ENCODE assay signal across 24 cellular contexts in the genomic region with DNA sequence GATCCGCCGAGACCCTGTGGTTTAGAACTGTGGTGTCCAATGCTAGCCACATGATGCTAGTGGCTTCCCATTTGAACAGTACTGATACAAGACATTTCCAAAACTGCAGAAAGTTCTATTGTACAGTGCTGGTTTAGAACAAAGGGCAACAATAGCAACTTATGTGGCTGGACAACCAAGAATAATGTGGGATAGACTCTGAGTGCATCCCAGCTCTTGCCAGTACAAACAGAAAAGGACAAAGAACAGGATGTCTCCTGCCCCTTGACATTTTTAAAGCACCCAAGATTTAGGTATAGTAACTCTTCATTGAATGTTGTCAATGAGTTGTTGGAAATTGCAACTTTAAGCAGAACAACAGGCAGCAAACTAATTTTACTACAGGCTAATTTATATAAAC.
"Had no signal": no experiment of that assay in that cellular context is flagged by ENCODE, and none has a peak within 500 bp of the region (broad histone marks: within the 10 kb centered on the region; RNA-seq: fewer than 3 reads in every experiment).

No MANE protein-coding gene starts in this region.

- H3K4me3 ChIP-seq: dorsolateral prefrontal cortex, gastrocnemius medialis, heart left ventricle, mucosa of descending colon, neural progenitor cell, prostate gland, right lobe of liver, testis, transverse colon, upper lobe of right lung, uterus had no signal

- DNase-seq: central memory CD4-positive, alpha-beta T cell; dorsolateral prefrontal cortex; effector CD4-positive, alpha-beta T cell; foreskin fibroblast; gastrocnemius medialis; heart left ventricle; hippocampal formation; mesenchymal stem cell; mucosa of descending colon; naive B cell; right lobe of liver; stimulated activated CD4-positive, alpha-beta T cell treated with anti-CD3 and anti-CD28 coated beads, Interleukin-2, amount 100 ng/mL, for 24 hours; stimulated activated CD4-positive, alpha-beta T cell treated with anti-CD3 and anti-CD28 coated beads, Interleukin-4, amount 100 ng/mL, for 24 hours; stimulated activated naive CD4-positive, alpha-beta T cell treated with Interleukin-2 at 50 U/mL for 16 hours; substantia nigra; testis; transverse colon; upper lobe of right lung; uterus had no signal

- ATAC-seq: gastrocnemius medialis; mucosa of descending colon; stimulated activated effector memory CD8-positive, alpha-beta T cell treated with anti-CD3 and anti-CD28 coated beads, Interleukin-12 subunit alpha, Interleukin-12 subunit beta, amount 100 ng/mL, for 72 hours; upper lobe of right lung had no signal

- H3K4me1 Mint-ChIP-seq: mesothelial cell of epicardium; naive B cell; neural progenitor cell; stimulated activated effector memory CD8-positive, alpha-beta T cell treated with anti-CD3 and anti-CD28 coated beads, Interleukin-12 subunit alpha, Interleukin-12 subunit beta, amount 100 ng/mL, for 72 hours had no signal

- H3K27ac Mint-ChIP-seq: mesothelial cell of epicardium; naive B cell; neural progenitor cell; stimulated activated effector memory CD8-positive, alpha-beta T cell treated with anti-CD3 and anti-CD28 coated beads, Interleukin-12 subunit alpha, Interleukin-12 subunit beta, amount 100 ng/mL, for 72 hours had no signal

- H3K27me3 ChIP-seq: dorsolateral prefrontal cortex, gastrocnemius medialis, heart left ventricle, neural progenitor cell, right lobe of liver, testis, transverse colon, upper lobe of right lung, uterus had no signal

- H3K36me3 Mint-ChIP-seq: mesothelial cell of epicardium; naive B cell; neural progenitor cell; stimulated activated effector memory CD8-positive, alpha-beta T cell treated with anti-CD3 and anti-CD28 coated beads, Interleukin-12 subunit alpha, Interleukin-12 subunit beta, amount 100 ng/mL, for 72 hours had no signal

- H3K27ac ChIP-seq: neural progenitor cell, prostate gland, testis, transverse colon, upper lobe of right lung, uterus had no signal

- H3K4me1 ChIP-seq: neural progenitor cell, prostate gland, testis, transverse colon, upper lobe of right lung, uterus had no signal

- H3K9me3 ChIP-seq: gastrocnemius medialis, mucosa of descending colon, prostate gland, right lobe of liver, testis, transverse colon, upper lobe of right lung, uterus had no signal

- H3K4me3 Mint-ChIP-seq: mesothelial cell of epicardium; naive B cell; nephron; neural progenitor cell; stimulated activated effector memory CD8-positive, alpha-beta T cell treated with anti-CD3 and anti-CD28 coated beads, Interleukin-12 subunit alpha, Interleukin-12 subunit beta, amount 100 ng/mL, for 72 hours had no signal

- H2AFZ ChIP-seq: neural progenitor cell had no signal

- H3K36me3 ChIP-seq: gastrocnemius medialis, heart left ventricle, neural progenitor cell, prostate gland, right lobe of liver, transverse colon, upper lobe of right lung, uterus had no signal

- H3K4me2 ChIP-seq: neural progenitor cell had no signal

- H3K9me3 Mint-ChIP-seq: neural progenitor cell had no signal

- H3K27me3 Mint-ChIP-seq: naive B cell had no signal

- H3K9ac ChIP-seq: neural progenitor cell had no signal
